Comparison of ENCODE assay signal across 18 cellular contexts in genomic region chr21:45115141-45115540, GRCh38.
"Had no signal": no experiment of that assay in that cellular context is flagged by ENCODE, and none has a peak within 500 bp of the region (broad histone marks: within the 10 kb centered on the region; RNA-seq: fewer than 3 reads in every experiment).

No MANE protein-coding gene starts in this region.

- H3K4me3 ChIP-seq: breast epithelium, hepatocyte, ovary, psoas muscle, right lobe of liver, SK-N-MC, smooth muscle cell, testis had no signal

- H3K4me2 ChIP-seq: hepatocyte, smooth muscle cell had no signal

- H3K27me3 ChIP-seq: breast epithelium, hepatocyte, ovary, right lobe of liver, testis had no signal

- H2AFZ ChIP-seq: hepatocyte had no signal

- H3K27ac ChIP-seq: breast epithelium, epithelial cell of prostate, hepatocyte, neutrophil, ovary, psoas muscle, right lobe of liver, SK-N-MC, testis had no signal

- ATAC-seq: left lobe of liver, psoas muscle, right lobe of liver had no signal

- DNase-seq: activated CD4-positive, alpha-beta T cell treated with anti-CD3 and anti-CD28 coated beads, Interleukin-2, amount 50 U/mL, for 1 hour; activated CD4-positive, CD25-positive, alpha-beta regulatory T cell treated with anti-CD3 and anti-CD28 coated beads, Interleukin-2, amount 50 U/mL, for 72 hours; activated T-cell treated with anti-CD3 and anti-CD28 coated beads, Interleukin-2, amount 50 U/mL, for 1 hour; immature natural killer cell; ovary; psoas muscle; right lobe of liver; stimulated activated CD4-positive, alpha-beta T cell treated with anti-CD3 and anti-CD28 coated beads, Interleukin-2, amount 100 ng/mL, for 48 hours; stimulated activated CD8-positive, alpha-beta memory T cell treated with anti-CD3 and anti-CD28 coated beads, Interleukin-4, amount 100 ng/mL, for 48 hours; stimulated activated naive CD4-positive, alpha-beta T cell; testis had no signal

- H3K9me3 ChIP-seq: breast epithelium, neutrophil, ovary, psoas muscle, right lobe of liver, testis had no signal

- H3K36me3 ChIP-seq: breast epithelium, neutrophil, ovary, right lobe of liver had no signal

- H3K4me1 ChIP-seq: breast epithelium, right lobe of liver, testis had no signal
